In genomic region chr6:104940238-104940880, GRCh38 we compare ENCODE assay signal across 3 cellular contexts.
A peak's percentile ranks its signal among the peaks of the same experiment; 100 is the strongest.
TF ChIP-seq lines count a peak whose summit lies in the region.

No MANE protein-coding gene starts in this region.

TF ChIP-seq in HepG2, 621 proteins besides CTCF, POLR2A, EP300 and RAD21 (continues in another document):
- TF ChIP-seq ZNF326 (CRISPR knock-in tag; IDR thresholded peaks at IDR 0.05; ENCODE audit: borderline replicate concordance) (no peak), ZNF33A (CRISPR knock-in tag; IDR thresholded peaks at IDR 0.05; ENCODE audit: borderline replicate concordance) (no peak), EHMT2 (IDR thresholded peaks at IDR 0.05; ENCODE audit: borderline replicate concordance, low read depth, low read length) (no peak), BCLAF1 (IDR thresholded peaks at IDR 0.05) (no peak), ZSCAN31 (CRISPR knock-in tag; IDR thresholded peaks at IDR 0.05; ENCODE audit: low read depth) (0 out of 2 replicates have a peak, but pooled peaks have one; percentile 4), ZNF709 (CRISPR knock-in tag; IDR thresholded peaks at IDR 0.05) (no peak), ZNF678 (CRISPR knock-in tag; IDR thresholded peaks at IDR 0.05) (no peak), ZNF224 (CRISPR knock-in tag; IDR thresholded peaks at IDR 0.05) (no peak), SP5 (CRISPR knock-in tag; IDR thresholded peaks at IDR 0.05; ENCODE audit: borderline replicate concordance, low read depth) (no peak), ZMYM4 (CRISPR knock-in tag; IDR thresholded peaks at IDR 0.05) (no peak), HOXA3 (CRISPR knock-in tag; IDR thresholded peaks at IDR 0.05) (peak; percentile 58), YY1 (IDR thresholded peaks at IDR 0.05; ENCODE audit: insufficient read depth, insufficient replicate concordance, low read depth, low read length) (peak; percentile 45), TBX2 (CRISPR knock-in tag; IDR thresholded peaks at IDR 0.05; ENCODE audit: borderline replicate concordance) (no peak), THRA (CRISPR knock-in tag; IDR thresholded peaks at IDR 0.05; ENCODE audit: borderline replicate concordance) (no peak), MAFG (CRISPR knock-in tag; IDR thresholded peaks at IDR 0.05) (no peak)
- TF ChIP-seq, protein P1, sequence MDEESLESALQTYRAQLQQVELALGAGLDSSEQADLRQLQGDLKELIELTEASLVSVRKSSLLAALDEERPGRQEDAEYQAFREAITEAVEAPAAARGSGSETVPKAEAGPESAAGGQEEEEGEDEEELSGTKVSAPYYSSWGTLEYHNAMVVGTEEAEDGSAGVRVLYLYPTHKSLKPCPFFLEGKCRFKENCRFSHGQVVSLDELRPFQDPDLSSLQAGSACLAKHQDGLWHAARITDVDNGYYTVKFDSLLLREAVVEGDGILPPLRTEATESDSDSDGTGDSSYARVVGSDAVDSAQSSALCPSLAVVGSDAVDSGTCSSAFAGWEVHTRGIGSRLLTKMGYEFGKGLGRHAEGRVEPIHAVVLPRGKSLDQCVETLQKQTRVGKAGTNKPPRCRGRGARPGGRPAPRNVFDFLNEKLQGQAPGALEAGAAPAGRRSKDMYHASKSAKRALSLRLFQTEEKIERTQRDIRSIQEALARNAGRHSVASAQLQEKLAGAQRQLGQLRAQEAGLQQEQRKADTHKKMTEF (CRISPR knock-in tag; IDR thresholded peaks at IDR 0.05) = no peak

TF ChIP-seq in endothelial cell of umbilical vein, 7 proteins besides CTCF, POLR2A, EP300 and RAD21:
- TF ChIP-seq GATA2 (IDR thresholded peaks at IDR 0.05; ENCODE audit: insufficient read depth, insufficient read length, low read depth, low read length) (no peak), JUN (IDR thresholded peaks at IDR 0.05; ENCODE audit: borderline replicate concordance, insufficient read depth, insufficient read length, low read depth) (no peak), MYC (IDR thresholded peaks at IDR 0.05; ENCODE audit: low read depth, low read length) (no peak), EZH2 (IDR thresholded peaks at IDR 0.05; ENCODE audit: borderline replicate concordance, low read depth, low read length, severe bottlenecking) (peak; percentile 53)

TF ChIP-seq in HEK293T, 16 proteins besides CTCF, POLR2A, EP300 and RAD21:
- TF ChIP-seq FOXM1 (IDR thresholded peaks at IDR 0.05; ENCODE audit: borderline replicate concordance) (no peak), ARNT (IDR thresholded peaks at IDR 0.05) (no peak), ZNF384 (IDR thresholded peaks at IDR 0.05) (no peak), NFRKB (IDR thresholded peaks at IDR 0.05) (no peak), PKNOX1 (IDR thresholded peaks at IDR 0.05) (no peak), SUZ12 (IDR thresholded peaks at IDR 0.05) (no peak), CTBP1 (IDR thresholded peaks at IDR 0.05; ENCODE audit: borderline replicate concordance) (no peak), FOXA1 (IDR thresholded peaks at IDR 0.05) (no peak), L3MBTL2 (conservative IDR thresholded peaks at IDR 0.05) (no peak)
